16 cellular contexts compared by ENCODE assay signal in the genomic region with DNA sequence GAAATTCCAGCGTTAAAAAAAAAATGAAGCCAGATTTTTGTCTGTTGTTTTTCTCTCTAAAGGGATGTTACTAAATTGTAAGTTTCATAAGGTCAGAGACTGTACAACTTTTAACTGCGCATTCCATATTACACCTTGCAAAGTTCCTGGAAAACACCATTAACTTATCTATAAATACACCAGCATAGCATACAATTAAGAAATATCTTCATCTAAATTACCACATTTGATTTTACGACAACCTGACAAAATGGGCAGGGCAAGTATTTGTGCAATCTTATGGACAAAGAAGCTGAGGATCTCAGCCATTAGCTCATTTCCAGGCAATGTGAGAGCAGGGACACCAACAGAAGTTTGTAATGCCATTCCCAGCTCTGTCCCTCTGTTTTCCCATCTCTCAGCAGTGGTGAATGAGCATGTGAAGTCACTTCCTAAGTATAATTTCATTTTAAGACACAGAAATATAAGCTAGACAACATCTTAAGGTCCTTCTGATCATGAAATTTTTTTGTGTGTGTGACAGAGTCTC. TPM values are rescaled to one million over a fixed set of nuclear protein-coding genes. Genes with fewer than 3 reads are reported as not detected.
"Had no signal": no experiment of that assay in that cellular context is flagged by ENCODE, and none has a peak within 500 bp of the region (broad histone marks: within the 10 kb centered on the region; RNA-seq: fewer than 3 reads in every experiment).

No MANE protein-coding gene starts in this region.

- H3K27me3 Mint-ChIP-seq: effector memory CD8-positive, alpha-beta T cell; memory B cell; stimulated activated memory B cell treated with anti-CD40 and anti-IgM and Interleukin-4, amounts not matched to agents 10 μg/mL and 1 μg/mL and 100 μg/mL, for 72 hours had no signal

- H3K36me3 Mint-ChIP-seq: activated naive CD8-positive, alpha-beta T cell treated with anti-CD3 and anti-CD28 coated beads, Interleukin-2, amount 10 ng/mL, durations not matched to agents 7 days and 5 days; memory B cell; naive thymus-derived CD8-positive, alpha-beta T cell; stimulated activated memory B cell treated with anti-CD40 and anti-IgM and Interleukin-4, amounts not matched to agents 10 μg/mL and 1 μg/mL and 100 μg/mL, for 72 hours had no signal

- H3K27ac Mint-ChIP-seq: activated naive CD8-positive, alpha-beta T cell treated with anti-CD3 and anti-CD28 coated beads, Interleukin-2, amount 10 ng/mL, durations not matched to agents 7 days and 5 days; memory B cell; stimulated activated memory B cell treated with anti-CD40 and anti-IgM and Interleukin-4, amounts not matched to agents 10 μg/mL and 1 μg/mL and 100 μg/mL, for 72 hours had no signal

- H3K4me3 Mint-ChIP-seq: activated naive CD8-positive, alpha-beta T cell treated with anti-CD3 and anti-CD28 coated beads, Interleukin-2, amount 10 ng/mL, durations not matched to agents 7 days and 5 days; effector memory CD8-positive, alpha-beta T cell; memory B cell; naive thymus-derived CD8-positive, alpha-beta T cell; stimulated activated memory B cell treated with anti-CD40 and anti-IgM and Interleukin-4, amounts not matched to agents 10 μg/mL and 1 μg/mL and 100 μg/mL, for 72 hours had no signal

- DNase-seq: activated CD4-positive, CD25-positive, alpha-beta regulatory T cell treated with anti-CD3 and anti-CD28 coated beads, Interleukin-2, amount 50 U/mL, for 72 hours; activated naive CD4-positive, alpha-beta T cell; activated naive CD8-positive, alpha-beta T cell treated with anti-CD3 and anti-CD28 coated beads, Interleukin-2, amount 10 ng/mL, durations not matched to agents 7 days and 5 days; activated T-cell treated with anti-CD3 and anti-CD28 coated beads for 4 hours; central memory CD4-positive, alpha-beta T cell; effector memory CD8-positive, alpha-beta T cell; islet precursor cell; naive thymus-derived CD8-positive, alpha-beta T cell; T-helper 1 cell; T1000 had no signal

- H3K9me3 Mint-ChIP-seq: activated naive CD8-positive, alpha-beta T cell treated with anti-CD3 and anti-CD28 coated beads, Interleukin-2, amount 10 ng/mL, durations not matched to agents 7 days and 5 days; effector memory CD8-positive, alpha-beta T cell; naive thymus-derived CD8-positive, alpha-beta T cell had no signal

- H3K4me1 ChIP-seq: parathyroid adenoma had no signal

- H3K27ac ChIP-seq: parathyroid adenoma had no signal

- ATAC-seq: effector memory CD8-positive, alpha-beta T cell; left lobe of liver; naive thymus-derived CD8-positive, alpha-beta T cell; stimulated activated memory B cell treated with anti-CD40 and anti-IgM and Interleukin-4, amounts not matched to agents 10 μg/mL and 1 μg/mL and 100 μg/mL, for 72 hours had no signal

RNA-seq across cellular contexts. Expression of a gene that starts 12.9 kb away (rescaled TPM):
- total RNA-seq: epithelial cell of proximal tubule, left lobe of liver, mucosa of gallbladder had no signal
- polyA plus RNA-seq: naive thymus-derived CD8-positive, alpha-beta T cell had no signal
